ENCODE assay signal across 19 cellular contexts in genomic region chr1:82875170-82875569, GRCh38.
"Had no signal": no experiment of that assay in that cellular context is flagged by ENCODE, and none has a peak within 500 bp of the region (broad histone marks: within the 10 kb centered on the region; RNA-seq: fewer than 3 reads in every experiment).

No MANE protein-coding gene starts in this region.

- DNase-seq: colonic mucosa; cortex of kidney; dermis blood vessel endothelial cell; dorsolateral prefrontal cortex; effector CD4-positive, alpha-beta T cell; effector CD8-positive, alpha-beta T cell; effector memory CD4-positive, alpha-beta T cell; effector memory CD8-positive, alpha-beta T cell; endodermal cell; erythroblast; esophagus squamous epithelium; foreskin fibroblast; foreskin keratinocyte; foreskin melanocyte; gastrocnemius medialis; glutamatergic neuron; head of caudate nucleus; heart left ventricle; heart right ventricle had no signal
